Comparison of ENCODE assay signal across 8 cellular contexts in the genomic region with DNA sequence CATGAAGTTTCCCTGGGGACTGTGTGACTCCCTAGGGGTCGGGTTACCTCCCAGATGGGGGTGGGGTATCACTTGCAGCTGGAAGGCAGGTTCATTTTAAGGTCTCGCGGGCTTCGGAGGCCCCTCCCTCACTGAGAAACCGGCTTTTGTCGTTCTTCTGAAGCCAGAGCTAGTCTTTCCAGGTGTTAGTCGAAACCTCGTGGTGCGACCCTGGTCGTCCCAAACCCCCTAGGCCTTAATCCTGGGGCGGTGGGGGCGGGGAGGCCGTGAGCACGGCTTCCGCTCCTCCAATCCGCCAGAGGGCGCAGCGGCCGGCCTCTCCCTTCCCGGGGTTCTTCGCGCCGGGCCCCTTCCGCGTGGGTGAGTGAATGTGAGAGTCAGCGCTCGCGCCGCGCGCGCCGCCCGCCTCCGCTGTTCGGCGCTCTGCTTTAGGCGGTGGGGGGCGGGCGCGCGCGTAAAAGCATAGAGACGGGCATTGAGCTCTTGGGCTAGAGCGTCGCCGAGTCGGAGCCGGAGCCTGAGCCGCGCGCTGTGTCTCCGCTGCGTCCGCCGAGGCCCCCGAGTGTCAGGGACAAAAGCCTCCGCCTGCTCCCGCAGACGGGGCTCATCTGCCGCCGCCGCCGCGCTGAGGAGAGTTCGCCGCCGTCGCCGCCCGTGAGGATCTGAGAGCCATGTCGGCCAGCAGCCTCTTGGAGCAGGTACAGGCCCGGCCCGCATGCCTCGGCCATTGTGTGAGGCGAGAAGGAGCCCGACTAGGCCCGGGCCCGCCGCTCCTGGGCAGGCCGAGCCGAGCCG. TPM values are rescaled to one million over a fixed set of nuclear protein-coding genes. Genes with fewer than 3 reads are reported as not detected.
A peak's percentile ranks its signal among the peaks of the same experiment; 100 is the strongest.
DNase-seq lines count a peak whose midpoint lies in the region; ATAC-seq and TF ChIP-seq lines count a peak whose summit lies in the region.

A gene (plus strand): TSS at position 491 of the 795 bp plus-strand sequence. CDS start 181 bp downstream, at position 672.

- H3K27ac Mint-ChIP-seq in GM23338 (peak within 1 kb of the TSS; percentile 99), natural killer cell (peak within 1 kb of the TSS; percentile 90 to 93)
- peak within 1 kb of the TSS; percentile 97 for H3K27ac Mint-ChIP-seq in activated T-helper 17 cell treated with anti-CD3 and anti-CD28 coated beads, Interleukin-2, amount 50 U/mL, for 72 hours

- peaks cover 32% of the 10 kb centered on the region for H3K4me1 ChIP-seq in GM23338 (ENCODE audit: insufficient read depth)

- H3F3A ChIP-seq in GM23338 (replicated peaks; ENCODE audit: low read depth), result peaks cover 12% of the 10 kb centered on the region; the same call in 1 of the 2 replicates

- intact Hi-C loops in natural killer cell (cut with micrococcal nuclease), result loop anchor here (1.0 to 10.0 kb wide), 8 partner anchors 68 to 1582 kb away; a partner anchor contains a TSS

- peaks cover 49% of the 10 kb centered on the region for H3K79me2 ChIP-seq in GM23338 (replicated peaks; ENCODE audit: insufficient read depth)

- peak within 1 kb of the TSS; percentile 74 for H3K4me2 ChIP-seq in GM23338

- H3K4me3 ChIP-seq in GM23338, result peak within 1 kb of the TSS; percentile 87
- H3K4me3 ChIP-seq in fibroblast of mammary gland (ENCODE audit: control insufficient read depth, low read depth, low read length), result peak within 1 kb of the TSS; percentile 91

- DNase-seq in EH (ENCODE audit: low read depth) (peak; percentile 96), GM23338 (ENCODE audit: low spot score) (peak; percentile 99), RPMI8226 (peak; percentile 100), fibroblast of mammary gland (ENCODE audit: low read depth) (peak; percentile 94), natural killer cell (peak; percentile 96)
- peak; percentile 98 for DNase-seq in stimulated activated naive CD4-positive, alpha-beta T cell treated with Interleukin-2 at 50 U/mL for 16 hours (lab: John Stamatoyannopoulos, UW)

- H3K36me3 ChIP-seq in GM23338 (ENCODE audit: insufficient read depth), result peaks cover 27% of the 10 kb centered on the region

- H3K9me3 Mint-ChIP-seq in GM23338 (peaks cover 6% of the 10 kb centered on the region; the same call in 2 of the 3 replicates), natural killer cell (no peaks in the 10 kb centered on the region)
- no peaks in the 10 kb centered on the region for H3K9me3 Mint-ChIP-seq in activated T-helper 17 cell treated with anti-CD3 and anti-CD28 coated beads, Interleukin-2, amount 50 U/mL, for 72 hours

- no peaks in the 10 kb centered on the region for H3K27me3 ChIP-seq in GM23338 (ENCODE audit: insufficient read depth)

- H4K20me1 ChIP-seq in GM23338 (replicated peaks; ENCODE audit: insufficient read depth), result peaks cover 33% of the 10 kb centered on the region

- H3K4me1 Mint-ChIP-seq in GM23338 (peaks cover 33% of the 10 kb centered on the region), natural killer cell (peaks cover 35 to 39% of the 10 kb centered on the region in 2 donors)
- peaks cover 14% of the 10 kb centered on the region for H3K4me1 Mint-ChIP-seq in activated T-helper 17 cell treated with anti-CD3 and anti-CD28 coated beads, Interleukin-2, amount 50 U/mL, for 72 hours

- H3K4me3 Mint-ChIP-seq in GM23338 (peak within 1 kb of the TSS; percentile 97), natural killer cell (peak within 1 kb of the TSS; percentile 95)
- H3K4me3 Mint-ChIP-seq in activated T-helper 17 cell treated with anti-CD3 and anti-CD28 coated beads, Interleukin-2, amount 50 U/mL, for 72 hours, result peak within 1 kb of the TSS; percentile 93

- peak; percentile 87 for ATAC-seq in GM23338
- ATAC-seq in activated T-helper 17 cell treated with anti-CD3 and anti-CD28 coated beads, Interleukin-2, amount 50 U/mL, for 72 hours (replicated peaks), result peak; percentile 95
- ATAC-seq in natural killer cell, result peak; percentile 93 to 99 (median 94)

- H3K36me3 Mint-ChIP-seq in GM23338 (ENCODE audit: low read depth), result peaks cover 44% of the 10 kb centered on the region
- peaks cover 44% of the 10 kb centered on the region for H3K36me3 Mint-ChIP-seq in activated T-helper 17 cell treated with anti-CD3 and anti-CD28 coated beads, Interleukin-2, amount 50 U/mL, for 72 hours (ENCODE audit: low read depth)
- H3K36me3 Mint-ChIP-seq in natural killer cell, result peaks cover 10% of the 10 kb centered on the region

- H3K9me2 ChIP-seq in GM23338 (ENCODE audit: insufficient read depth), result no peaks in the 10 kb centered on the region

- no peak within 1 kb of the TSS for H2AFZ ChIP-seq in GM23338

- peak within 1 kb of the TSS; percentile 94 for H3K27ac ChIP-seq in GM23338 (ENCODE audit: low read depth)

- H3K27me3 Mint-ChIP-seq in GM23338 (ENCODE audit: insufficient read depth, low read depth, poor library complexity), result peaks cover 19% of the 10 kb centered on the region
- H3K27me3 Mint-ChIP-seq in activated T-helper 17 cell treated with anti-CD3 and anti-CD28 coated beads, Interleukin-2, amount 50 U/mL, for 72 hours, result no peaks in the 10 kb centered on the region
- no peaks in the 10 kb centered on the region for H3K27me3 Mint-ChIP-seq in natural killer cell (ENCODE audit: low read depth in 2 of 2)

- TF ChIP-seq CTCF in GM23338 (conservative IDR thresholded peaks at IDR 0.05; ENCODE audit: low read depth in 2 of 2), result peak; percentile 76 to 84
- TF ChIP-seq CTCF in LNCAP (IDR thresholded peaks at IDR 0.05), result peak; percentile 94
- TF ChIP-seq CTCF in fibroblast of mammary gland (conservative IDR thresholded peaks at IDR 0.05; ENCODE audit: control insufficient read depth, insufficient read depth, low read depth, low read length), result peak; percentile 66
- peak; percentile 82 for TF ChIP-seq CTCF in natural killer cell (IDR thresholded peaks at IDR 0.05)

TF ChIP-seq in GM23338, 12 proteins besides CTCF, POLR2A, EP300 and RAD21 (continues in another document):
- TF ChIP-seq, protein P1, sequence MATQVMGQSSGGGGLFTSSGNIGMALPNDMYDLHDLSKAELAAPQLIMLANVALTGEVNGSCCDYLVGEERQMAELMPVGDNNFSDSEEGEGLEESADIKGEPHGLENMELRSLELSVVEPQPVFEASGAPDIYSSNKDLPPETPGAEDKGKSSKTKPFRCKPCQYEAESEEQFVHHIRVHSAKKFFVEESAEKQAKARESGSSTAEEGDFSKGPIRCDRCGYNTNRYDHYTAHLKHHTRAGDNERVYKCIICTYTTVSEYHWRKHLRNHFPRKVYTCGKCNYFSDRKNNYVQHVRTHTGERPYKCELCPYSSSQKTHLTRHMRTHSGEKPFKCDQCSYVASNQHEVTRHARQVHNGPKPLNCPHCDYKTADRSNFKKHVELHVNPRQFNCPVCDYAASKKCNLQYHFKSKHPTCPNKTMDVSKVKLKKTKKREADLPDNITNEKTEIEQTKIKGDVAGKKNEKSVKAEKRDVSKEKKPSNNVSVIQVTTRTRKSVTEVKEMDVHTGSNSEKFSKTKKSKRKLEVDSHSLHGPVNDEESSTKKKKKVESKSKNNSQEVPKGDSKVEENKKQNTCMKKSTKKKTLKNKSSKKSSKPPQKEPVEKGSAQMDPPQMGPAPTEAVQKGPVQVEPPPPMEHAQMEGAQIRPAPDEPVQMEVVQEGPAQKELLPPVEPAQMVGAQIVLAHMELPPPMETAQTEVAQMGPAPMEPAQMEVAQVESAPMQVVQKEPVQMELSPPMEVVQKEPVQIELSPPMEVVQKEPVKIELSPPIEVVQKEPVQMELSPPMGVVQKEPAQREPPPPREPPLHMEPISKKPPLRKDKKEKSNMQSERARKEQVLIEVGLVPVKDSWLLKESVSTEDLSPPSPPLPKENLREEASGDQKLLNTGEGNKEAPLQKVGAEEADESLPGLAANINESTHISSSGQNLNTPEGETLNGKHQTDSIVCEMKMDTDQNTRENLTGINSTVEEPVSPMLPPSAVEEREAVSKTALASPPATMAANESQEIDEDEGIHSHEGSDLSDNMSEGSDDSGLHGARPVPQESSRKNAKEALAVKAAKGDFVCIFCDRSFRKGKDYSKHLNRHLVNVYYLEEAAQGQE (IDR thresholded peaks at IDR 0.05; ENCODE audit: unreplicated experiment), result no peak
- TF ChIP-seq STAT1 (IDR thresholded peaks at IDR 0.05; ENCODE audit: unreplicated experiment), result peak; percentile 67
- TF ChIP-seq, protein P2, sequence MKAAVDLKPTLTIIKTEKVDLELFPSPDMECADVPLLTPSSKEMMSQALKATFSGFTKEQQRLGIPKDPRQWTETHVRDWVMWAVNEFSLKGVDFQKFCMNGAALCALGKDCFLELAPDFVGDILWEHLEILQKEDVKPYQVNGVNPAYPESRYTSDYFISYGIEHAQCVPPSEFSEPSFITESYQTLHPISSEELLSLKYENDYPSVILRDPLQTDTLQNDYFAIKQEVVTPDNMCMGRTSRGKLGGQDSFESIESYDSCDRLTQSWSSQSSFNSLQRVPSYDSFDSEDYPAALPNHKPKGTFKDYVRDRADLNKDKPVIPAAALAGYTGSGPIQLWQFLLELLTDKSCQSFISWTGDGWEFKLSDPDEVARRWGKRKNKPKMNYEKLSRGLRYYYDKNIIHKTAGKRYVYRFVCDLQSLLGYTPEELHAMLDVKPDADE (IDR thresholded peaks at IDR 0.05), result peak; percentile 64; the same call in 1 of the 2 replicates
- no peak for TF ChIP-seq ZNF114 (CRISPR knock-in tag; IDR thresholded peaks at IDR 0.05)
- TF ChIP-seq CREB1 (CRISPR knock-in tag; IDR thresholded peaks at IDR 0.05; ENCODE audit: low read depth), result peak; percentile 72
- no peak for TF ChIP-seq ZNF331 (CRISPR knock-in tag; IDR thresholded peaks at IDR 0.05; ENCODE audit: low read depth)
- peak; percentile 71 for TF ChIP-seq POLR2AphosphoS5 (IDR thresholded peaks at IDR 0.05; ENCODE audit: low read depth)
- no peak for TF ChIP-seq EZH2phosphoT487 (IDR thresholded peaks at IDR 0.05; ENCODE audit: unreplicated experiment)
- no peak for TF ChIP-seq NANOG (IDR thresholded peaks at IDR 0.05; ENCODE audit: borderline replicate concordance)
- no peak for TF ChIP-seq EZH2 (IDR thresholded peaks at IDR 0.05; ENCODE audit: low read depth, unreplicated experiment)

RNA-seq across cellular contexts. Expression of the gene that starts here (rescaled TPM):
- 150 and 169 TPM in 2 replicates for total RNA-seq in GM23338 (2014; rRNA removed; shearing (Covaris generic))
- 123 and 130 TPM in 2 replicates for polyA plus RNA-seq in GM23338 (2016; fragmentation: Nextera tagmentation; extraction: Ambion mirVana)
- 10 to 100 TPM; 60.1 to 74.9 TPM for total RNA-seq in activated T-helper 17 cell treated with anti-CD3 and anti-CD28 coated beads, Interleukin-2, amount 50 U/mL, for 72 hours
- total RNA-seq in natural killer cell, result 10 to 100 TPM; 78.9 to 98.3 (median 97.9) TPM

Comparison
In these comparisons a context has a peak if more than half of its experiments do, and no peak if none do; other contexts are left out.
1. Peak in every context shown above with its lines: DNase-seq, ATAC-seq, H3K4me3 ChIP-seq and H3K27ac ChIP-seq.